Comparison of ENCODE assay signal across 15 cellular contexts in the genomic region with DNA sequence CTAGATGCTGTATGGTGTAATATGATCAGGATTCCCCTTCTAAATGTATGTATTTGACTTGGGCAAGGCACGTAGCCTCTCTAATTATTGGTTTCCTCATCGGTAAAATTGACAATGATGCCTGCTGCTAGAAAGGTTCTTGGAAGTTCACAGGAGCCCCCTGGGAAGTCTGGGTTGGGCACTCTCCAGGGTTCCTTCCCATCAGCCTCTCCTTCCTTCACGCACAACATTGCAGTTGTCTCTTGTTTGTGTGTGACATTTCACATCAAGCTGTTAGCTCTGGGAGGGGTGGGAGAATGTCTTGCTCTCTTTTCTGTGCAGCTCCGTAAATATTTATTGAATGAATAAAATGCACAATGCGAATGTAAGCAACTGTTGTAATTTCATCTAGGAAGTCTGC.
DNase-seq lines count a peak whose midpoint lies in the region; ATAC-seq and TF ChIP-seq lines count a peak whose summit lies in the region.
"Had no signal": no experiment of that assay in that cellular context is flagged by ENCODE, and none has a peak within 500 bp of the region (broad histone marks: within the 10 kb centered on the region; RNA-seq: fewer than 3 reads in every experiment).

No MANE protein-coding gene starts in this region.

- POLR2A ChIA-PET in CD4-positive, alpha-beta memory T cell (lab: Charles Lee; ENCODE audit: partially characterized antibody), result no interaction called here

- no peaks in the 10 kb centered on the region for H3K27me3 ChIP-seq in heart left ventricle
- H3K27me3 ChIP-seq in MG63, result no peaks in the 10 kb centered on the region
- H3K27me3 ChIP-seq in CD4-positive, alpha-beta memory T cell (ENCODE audit: insufficient read depth, low read length), result no peaks in the 10 kb centered on the region
- H3K27me3 ChIP-seq: BLaER1 treated with 17β-estradiol and CSF1 and Interleukin-3, amounts not matched to agents 10 nM and 100 nM had no signal

- TF ChIP-seq CTCF in heart left ventricle (IDR thresholded peaks at IDR 0.05) (no peak), nephron (IDR thresholded peaks at IDR 0.05; ENCODE audit: unreplicated experiment in 3 of 3) (no peak)

- H3K36me3 ChIP-seq in heart left ventricle (no peaks in the 10 kb centered on the region), MG63 (no peaks in the 10 kb centered on the region)
- no peaks in the 10 kb centered on the region for H3K36me3 ChIP-seq in CD4-positive, alpha-beta memory T cell (ENCODE audit: insufficient read depth, low read length)

- peak in 3 of 4 donors; percentile 21 to 43 (median 41) for ATAC-seq in heart left ventricle

- peak overlapping the region; percentile 74 to 86 (median 76) for H3K27ac Mint-ChIP-seq in nephron
- H3K27ac Mint-ChIP-seq in CD4-positive, alpha-beta memory T cell, result no peak overlapping the region

- no peak for TF ChIP-seq POLR2A in heart left ventricle (IDR thresholded peaks at IDR 0.05)

- H3K27ac ChIP-seq in heart left ventricle, result peak overlapping the region; percentile 11 to 89 (median 72)
- no peak overlapping the region for H3K27ac ChIP-seq in CD4-positive, alpha-beta memory T cell (ENCODE audit: low read depth, low read length)
- H3K27ac ChIP-seq: BLaER1 treated with 17β-estradiol and CSF1 and Interleukin-3, amounts not matched to agents 10 nM and 100 nM; KMS-11 had no signal

- DNase-seq in NCI-H748 (lab: John Stamatoyannopoulos, UW; ENCODE audit: unreplicated experiment), result peak; percentile 54
- DNase-seq in NCI-H748 treated with DMSO at 0.1 percent for 48 hours (lab: John Stamatoyannopoulos, UW), result no peak
- DNase-seq in heart left ventricle, result peak in 2 of 5 donors; percentile 25 to 31
- no peak for DNase-seq in DMS114 treated with DMSO at 0.1 percent for 48 hours (lab: John Stamatoyannopoulos, UW; ENCODE audit: unreplicated experiment)
- DNase-seq in MG63, result no peak
- DNase-seq in CD4-positive, alpha-beta memory T cell, result no peak
- DNase-seq in DMS153 (lab: John Stamatoyannopoulos, UW), result no peak
- DNase-seq: GF-D8; NCI-H1092; NCI-H2171; stimulated activated CD4-positive, alpha-beta T cell treated with anti-CD3 and anti-CD28 coated beads, Interleukin-4, amount 100 ng/mL, for 4 hours had no signal

- CTCF ChIA-PET in CD4-positive, alpha-beta memory T cell (lab: Charles Lee; ENCODE audit: partially characterized antibody), result no interaction called here

- peaks cover 15% of the 10 kb centered on the region for H3K9me3 Mint-ChIP-seq in nephron
- H3K9me3 Mint-ChIP-seq in CD4-positive, alpha-beta memory T cell, result peaks cover 4 to 20% (median 13%) of the 10 kb centered on the region in 8 donors

- peaks cover 10% of the 10 kb centered on the region for H3K36me3 Mint-ChIP-seq in nephron (ENCODE audit: low read depth)
- H3K36me3 Mint-ChIP-seq in CD4-positive, alpha-beta memory T cell, result no peaks in the 10 kb centered on the region

- H3K4me3 ChIP-seq in heart left ventricle (no peak overlapping the region), MG63 (no peak overlapping the region)
- H3K4me3 ChIP-seq in CD4-positive, alpha-beta memory T cell (ENCODE audit: low read length in 2 of 2), result no peak overlapping the region
- H3K4me3 ChIP-seq: BLaER1 treated with 17β-estradiol and CSF1 and Interleukin-3, amounts not matched to agents 10 nM and 100 nM; skin epidermis had no signal

- 38 to 50% (median 40%) methylated on average over 5 of the region's 5 CpGs for WGBS in heart left ventricle, 4 donors

- H3K27me3 Mint-ChIP-seq in nephron (ENCODE audit: low read depth), result no peaks in the 10 kb centered on the region
- H3K27me3 Mint-ChIP-seq in CD4-positive, alpha-beta memory T cell, result peaks cover 0 to 2% of the 10 kb centered on the region in 2 donors

- H3K9me3 ChIP-seq in heart left ventricle (peaks cover 0 to 18% (median 7%) of the 10 kb centered on the region in 12 donors), MG63 (peaks cover 6% of the 10 kb centered on the region; the same call in 1 of the 2 replicates)
- H3K9me3 ChIP-seq in CD4-positive, alpha-beta memory T cell (ENCODE audit: control insufficient read depth in 1 of 2, low read length in 2 of 2), result no peaks in the 10 kb centered on the region

- intact Hi-C loops in heart left ventricle (cut with DNase I), result loop anchor here in 1 of 10 donors (2.0 kb wide), 1 partner anchor 154 kb away; a partner anchor contains a TSS
- intact Hi-C loops in CD4-positive, alpha-beta memory T cell (cut with micrococcal nuclease), result no loop called here

- H3K4me3 Mint-ChIP-seq in nephron, result peak overlapping the region in 1 of 3 experiments; percentile 8
- H3K4me3 Mint-ChIP-seq in CD4-positive, alpha-beta memory T cell, result no peak overlapping the region

- H3K4me1 ChIP-seq in heart left ventricle, result peaks cover 4 to 66% (median 20%) of the 10 kb centered on the region in 12 donors
- H3K4me1 ChIP-seq in CD4-positive, alpha-beta memory T cell (ENCODE audit: insufficient read depth, low read length), result no peaks in the 10 kb centered on the region
- H3K4me1 ChIP-seq: BLaER1 treated with 17β-estradiol and CSF1 and Interleukin-3, amounts not matched to agents 10 nM and 100 nM had no signal

- peaks cover 76% of the 10 kb centered on the region for H3K4me1 Mint-ChIP-seq in nephron
- H3K4me1 Mint-ChIP-seq in CD4-positive, alpha-beta memory T cell, result no peaks in the 10 kb centered on the region

Comparison
In these comparisons a context has a peak if more than half of its experiments do, and no peak if none do; other contexts are left out.
1. H3K27ac Mint-ChIP-seq: peak in nephron (3 of 3); none in CD4-positive, alpha-beta memory T cell (0 of 7).